1 cellular context compared by ENCODE assay signal in the genomic region with DNA sequence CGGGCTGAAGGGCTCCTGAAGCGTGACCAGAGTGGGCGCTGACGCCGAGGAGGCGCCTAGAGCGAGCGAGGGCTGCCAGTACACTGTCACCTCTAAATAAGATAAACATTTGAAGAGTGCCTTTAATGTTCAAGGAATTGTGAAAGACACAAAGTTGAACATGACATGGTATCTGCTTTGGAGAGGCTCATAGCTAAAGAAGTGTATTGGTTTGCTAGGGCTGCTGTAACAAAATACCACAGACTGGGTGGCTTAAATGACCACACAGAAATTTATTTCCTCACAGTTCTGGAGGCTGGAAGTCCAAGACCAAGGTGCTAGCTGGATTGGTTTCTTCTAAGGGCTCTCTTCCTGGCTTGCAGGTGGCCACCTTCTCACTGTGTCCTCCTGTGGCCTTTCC.
A peak's percentile ranks its signal among the peaks of the same experiment; 100 is the strongest.
TF ChIP-seq lines count a peak whose summit lies in the region.

No MANE protein-coding gene starts in this region.

TF ChIP-seq in HepG2, 621 proteins besides CTCF, POLR2A, EP300 and RAD21:
- TF ChIP-seq ZBTB42 (CRISPR knock-in tag; IDR thresholded peaks at IDR 0.05) (no peak), ZNF12 (CRISPR knock-in tag; IDR thresholded peaks at IDR 0.05) (peak; percentile 96), SMARCC2 (IDR thresholded peaks at IDR 0.05) (no peak), ZNF766 (CRISPR knock-in tag; IDR thresholded peaks at IDR 0.05; ENCODE audit: borderline replicate concordance) (0 out of 2 replicates have a peak, but pooled peaks have one; percentile 33), ZNF235 (CRISPR knock-in tag; IDR thresholded peaks at IDR 0.05; ENCODE audit: borderline replicate concordance) (no peak), SMAD9 (CRISPR knock-in tag; IDR thresholded peaks at IDR 0.05) (no peak), KLF11 (CRISPR knock-in tag; IDR thresholded peaks at IDR 0.05) (no peak), PITX1 (CRISPR knock-in tag; IDR thresholded peaks at IDR 0.05) (no peak), ZNF354B (CRISPR knock-in tag; IDR thresholded peaks at IDR 0.05) (no peak)
- TF ChIP-seq, protein P1, sequence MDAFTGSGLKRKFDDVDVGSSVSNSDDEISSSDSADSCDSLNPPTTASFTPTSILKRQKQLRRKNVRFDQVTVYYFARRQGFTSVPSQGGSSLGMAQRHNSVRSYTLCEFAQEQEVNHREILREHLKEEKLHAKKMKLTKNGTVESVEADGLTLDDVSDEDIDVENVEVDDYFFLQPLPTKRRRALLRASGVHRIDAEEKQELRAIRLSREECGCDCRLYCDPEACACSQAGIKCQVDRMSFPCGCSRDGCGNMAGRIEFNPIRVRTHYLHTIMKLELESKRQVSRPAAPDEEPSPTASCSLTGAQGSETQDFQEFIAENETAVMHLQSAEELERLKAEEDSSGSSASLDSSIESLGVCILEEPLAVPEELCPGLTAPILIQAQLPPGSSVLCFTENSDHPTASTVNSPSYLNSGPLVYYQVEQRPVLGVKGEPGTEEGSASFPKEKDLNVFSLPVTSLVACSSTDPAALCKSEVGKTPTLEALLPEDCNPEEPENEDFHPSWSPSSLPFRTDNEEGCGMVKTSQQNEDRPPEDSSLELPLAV (CRISPR knock-in tag; conservative IDR thresholded peaks at IDR 0.05; ENCODE audit: low read depth) = no peak
- TF ChIP-seq, protein P2, sequence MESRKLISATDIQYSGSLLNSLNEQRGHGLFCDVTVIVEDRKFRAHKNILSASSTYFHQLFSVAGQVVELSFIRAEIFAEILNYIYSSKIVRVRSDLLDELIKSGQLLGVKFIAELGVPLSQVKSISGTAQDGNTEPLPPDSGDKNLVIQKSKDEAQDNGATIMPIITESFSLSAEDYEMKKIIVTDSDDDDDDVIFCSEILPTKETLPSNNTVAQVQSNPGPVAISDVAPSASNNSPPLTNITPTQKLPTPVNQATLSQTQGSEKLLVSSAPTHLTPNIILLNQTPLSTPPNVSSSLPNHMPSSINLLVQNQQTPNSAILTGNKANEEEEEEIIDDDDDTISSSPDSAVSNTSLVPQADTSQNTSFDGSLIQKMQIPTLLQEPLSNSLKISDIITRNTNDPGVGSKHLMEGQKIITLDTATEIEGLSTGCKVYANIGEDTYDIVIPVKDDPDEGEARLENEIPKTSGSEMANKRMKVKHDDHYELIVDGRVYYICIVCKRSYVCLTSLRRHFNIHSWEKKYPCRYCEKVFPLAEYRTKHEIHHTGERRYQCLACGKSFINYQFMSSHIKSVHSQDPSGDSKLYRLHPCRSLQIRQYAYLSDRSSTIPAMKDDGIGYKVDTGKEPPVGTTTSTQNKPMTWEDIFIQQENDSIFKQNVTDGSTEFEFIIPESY (CRISPR knock-in tag; IDR thresholded peaks at IDR 0.05) = 0 out of 2 replicates have a peak, but pooled peaks have one; percentile 63
